Comparison of ENCODE assay signal across 1 cellular context in genomic region chr14:55048900-55049437, GRCh38.
TF ChIP-seq lines count a peak whose summit lies in the region.

No MANE protein-coding gene starts in this region.

TF ChIP-seq in K562, 482 proteins besides CTCF, POLR2A, EP300 and RAD21 (continued from another document):
- TF ChIP-seq SFPQ (IDR thresholded peaks at IDR 0.05; ENCODE audit: low read depth, low read length) (no peak), ZNF408 (CRISPR knock-in tag; IDR thresholded peaks at IDR 0.05; ENCODE audit: low read depth) (no peak), MCM7 (IDR thresholded peaks at IDR 0.05) (no peak), PURB (CRISPR knock-in tag; IDR thresholded peaks at IDR 0.05; ENCODE audit: low read depth) (no peak), MCM5 (IDR thresholded peaks at IDR 0.05; ENCODE audit: low read depth) (no peak), MAFK (IDR thresholded peaks at IDR 0.05; ENCODE audit: low read length) (peak; percentile 94), ETV1 (tag; conservative IDR thresholded peaks at IDR 0.05; ENCODE audit: low read depth) (no peak), FOXO4 (CRISPR knock-in tag; IDR thresholded peaks at IDR 0.05) (no peak), TFAM (CRISPR knock-in tag; conservative IDR thresholded peaks at IDR 0.05) (no peak), NR1H2 (CRISPR knock-in tag; IDR thresholded peaks at IDR 0.05) (no peak), MAFG (tag; conservative IDR thresholded peaks at IDR 0.05) (peak; percentile 82)
